In the genomic region with DNA sequence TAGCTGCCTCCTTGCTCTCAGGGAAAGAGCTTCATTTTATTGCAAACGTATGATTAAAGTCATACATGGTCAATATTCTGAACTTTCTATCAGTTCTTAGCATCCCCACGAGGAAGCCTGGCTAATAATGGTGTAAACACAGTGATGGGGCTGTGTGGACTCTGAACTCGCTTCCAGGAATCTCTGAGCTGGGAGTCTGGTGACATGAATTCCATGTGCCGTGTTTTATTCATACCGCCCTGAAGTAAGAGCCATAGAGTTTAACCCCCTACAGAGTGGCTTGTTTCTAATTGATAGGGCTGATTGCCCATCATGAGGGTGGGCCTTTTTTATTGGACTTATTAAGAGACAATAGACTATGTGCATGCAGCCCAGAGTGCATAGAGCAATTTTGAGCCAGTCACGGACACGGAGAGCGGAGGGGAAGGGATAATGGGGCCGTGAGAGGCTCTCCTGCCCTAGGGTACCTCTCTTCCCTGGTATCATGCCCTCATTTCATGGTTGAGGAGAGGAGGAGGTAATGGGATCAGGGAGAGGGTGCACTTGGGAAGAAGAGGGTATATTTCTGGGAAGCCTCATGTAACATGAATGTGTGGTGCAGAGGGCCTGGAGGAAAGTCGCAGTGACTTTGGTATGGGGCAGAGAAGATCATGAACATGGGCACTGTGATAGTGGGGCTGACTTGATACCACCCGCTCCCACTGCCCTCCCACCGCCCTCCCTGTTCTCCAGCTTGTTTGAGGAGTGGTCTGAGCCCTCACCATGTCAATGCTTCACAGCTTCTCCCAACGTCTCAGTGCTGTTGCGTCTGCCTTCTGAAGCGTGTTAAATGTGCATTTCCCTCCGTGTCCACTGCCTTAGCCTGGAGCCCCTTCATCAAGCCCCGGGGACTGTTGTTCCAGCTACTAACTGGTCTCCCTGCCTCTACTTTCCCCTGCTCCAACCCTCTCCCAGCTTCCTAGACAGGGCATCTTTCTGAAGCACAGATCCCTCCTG, we compare ENCODE assay signal across 12 cellular contexts.
DNase-seq lines count a peak whose midpoint lies in the region; ATAC-seq and FAIRE-seq lines count a peak whose summit lies in the region.
"Had no signal": no experiment of that assay in that cellular context is flagged by ENCODE, and none has a peak within 500 bp of the region (broad histone marks: within the 10 kb centered on the region; RNA-seq: fewer than 3 reads in every experiment).

No MANE protein-coding gene starts in this region.

- peak overlapping the region; percentile 57 to 90 for H3K27ac ChIP-seq in mucosa of rectum (ENCODE audit: low read depth in 2 of 2, low read length in 2 of 2)

- H3K4me1 ChIP-seq in mucosa of rectum (ENCODE audit: control insufficient read depth in 2 of 2, insufficient read depth in 2 of 2, low read length in 2 of 2), result peaks cover 21 to 24% of the 10 kb centered on the region in 2 donors

- H3K36me3 ChIP-seq in mucosa of rectum (ENCODE audit: control insufficient read depth in 2 of 2, insufficient read depth in 2 of 2, low read length in 2 of 2), result no peaks in the 10 kb centered on the region

- H3K9me3 ChIP-seq in mucosa of rectum (ENCODE audit: control insufficient read depth in 2 of 2, low read length in 2 of 2), result no peaks in the 10 kb centered on the region

- no peak for FAIRE-seq in urothelium cell line (lab: Jason Lieb, UNC)
- FAIRE-seq: bronchial epithelial cell had no signal

- peak overlapping the region; percentile 97 for H3K27ac Mint-ChIP-seq in activated T-cell treated with anti-CD3 and anti-CD28 coated beads, Interleukin-2, amount 50 U/mL, for 24 hours
- H3K27ac Mint-ChIP-seq in T-helper 2 cell treated with Interferon-gamma antibody and Interleukin-4, amounts not matched to agents 5 μg/mL and 100 μg/mL, for 36 hours, result no peak overlapping the region
- H3K27ac Mint-ChIP-seq: B cell had no signal

- peak overlapping the region in 1 of 2 donors; percentile 28 for H3K4me3 ChIP-seq in mucosa of rectum (ENCODE audit: low read length in 2 of 2)

- no peak for DNase-seq in activated T-cell treated with anti-CD3 and anti-CD28 coated beads, Interleukin-2, amount 50 U/mL, for 24 hours
- DNase-seq in activated T-cell treated with anti-CD3 and anti-CD28 coated beads, Interleukin-2, amount 50 U/mL, for 1 hour, result no peak
- DNase-seq in dermis blood vessel endothelial cell (peak; percentile 11), urothelium cell line (ENCODE audit: low spot score) (peak; percentile 39), NCI-H345 treated with DMSO at 0.1 percent for 48 hours (lab: John Stamatoyannopoulos, UW; ENCODE audit: unreplicated experiment) (no peak)
- no peak for DNase-seq in T-helper 2 cell treated with Interferon-gamma antibody and Interleukin-4, amounts not matched to agents 5 μg/mL and 100 μg/mL, for 36 hours (ENCODE audit: low spot score)
- DNase-seq: NCI-H146 had no signal

- no peak for ATAC-seq in GM18520 (IDR thresholded peaks at IDR 0.05; ENCODE audit: unreplicated experiment)

- no peak overlapping the region for H3K4me3 Mint-ChIP-seq in activated T-cell treated with anti-CD3 and anti-CD28 coated beads, Interleukin-2, amount 50 U/mL, for 24 hours
- no peak overlapping the region for H3K4me3 Mint-ChIP-seq in T-helper 2 cell treated with Interferon-gamma antibody and Interleukin-4, amounts not matched to agents 5 μg/mL and 100 μg/mL, for 36 hours
- H3K4me3 Mint-ChIP-seq: B cell had no signal

- no peaks in the 10 kb centered on the region for H3K27me3 Mint-ChIP-seq in activated T-cell treated with anti-CD3 and anti-CD28 coated beads, Interleukin-2, amount 50 U/mL, for 24 hours
- H3K27me3 Mint-ChIP-seq in T-helper 2 cell treated with Interferon-gamma antibody and Interleukin-4, amounts not matched to agents 5 μg/mL and 100 μg/mL, for 36 hours (ENCODE audit: low read depth), result peaks cover 2% of the 10 kb centered on the region

- H3K4me1 Mint-ChIP-seq in activated T-cell treated with anti-CD3 and anti-CD28 coated beads, Interleukin-2, amount 50 U/mL, for 24 hours (ENCODE audit: low read depth), result peaks cover 59% of the 10 kb centered on the region
- peaks cover 27% of the 10 kb centered on the region for H3K4me1 Mint-ChIP-seq in T-helper 2 cell treated with Interferon-gamma antibody and Interleukin-4, amounts not matched to agents 5 μg/mL and 100 μg/mL, for 36 hours (ENCODE audit: low read depth)
- H3K4me1 Mint-ChIP-seq: B cell had no signal

- peak overlapping the region; percentile 29 to 34 for H3K9ac ChIP-seq in mucosa of rectum (ENCODE audit: low read depth in 1 of 2, low read length in 2 of 2)

- no peaks in the 10 kb centered on the region for H3K36me3 Mint-ChIP-seq in activated T-cell treated with anti-CD3 and anti-CD28 coated beads, Interleukin-2, amount 50 U/mL, for 24 hours (ENCODE audit: low read depth)
- no peaks in the 10 kb centered on the region for H3K36me3 Mint-ChIP-seq in T-helper 2 cell treated with Interferon-gamma antibody and Interleukin-4, amounts not matched to agents 5 μg/mL and 100 μg/mL, for 36 hours (ENCODE audit: low read depth)
- H3K36me3 Mint-ChIP-seq: stimulated activated effector memory CD8-positive, alpha-beta T cell treated with anti-CD3 and anti-CD28 coated beads, Interleukin-12 subunit alpha, Interleukin-12 subunit beta, amount 100 ng/mL, for 72 hours had no signal

- peaks cover 2% of the 10 kb centered on the region for H3K9me3 Mint-ChIP-seq in activated T-cell treated with anti-CD3 and anti-CD28 coated beads, Interleukin-2, amount 50 U/mL, for 24 hours
- H3K9me3 Mint-ChIP-seq in T-helper 2 cell treated with Interferon-gamma antibody and Interleukin-4, amounts not matched to agents 5 μg/mL and 100 μg/mL, for 36 hours, result peaks cover 4% of the 10 kb centered on the region

- no peaks in the 10 kb centered on the region for H3K27me3 ChIP-seq in mucosa of rectum (ENCODE audit: control insufficient read depth in 2 of 2, insufficient read depth in 2 of 2, low read length in 2 of 2)

Comparison
In these comparisons a context has a peak if more than half of its experiments do, and no peak if none do; other contexts are left out.
1. DNase-seq: peak in dermis blood vessel endothelial cell (single experiment) and urothelium cell line (single experiment); none in activated T-cell treated with anti-CD3 and anti-CD28 coated beads, Interleukin-2, amount 50 U/mL, for 24 hours (single experiment), activated T-cell treated with anti-CD3 and anti-CD28 coated beads, Interleukin-2, amount 50 U/mL, for 1 hour (single experiment), T-helper 2 cell treated with Interferon-gamma antibody and Interleukin-4, amounts not matched to agents 5 μg/mL and 100 μg/mL, for 36 hours (single experiment) and NCI-H345 treated with DMSO at 0.1 percent for 48 hours (single experiment).